In the genomic region with DNA sequence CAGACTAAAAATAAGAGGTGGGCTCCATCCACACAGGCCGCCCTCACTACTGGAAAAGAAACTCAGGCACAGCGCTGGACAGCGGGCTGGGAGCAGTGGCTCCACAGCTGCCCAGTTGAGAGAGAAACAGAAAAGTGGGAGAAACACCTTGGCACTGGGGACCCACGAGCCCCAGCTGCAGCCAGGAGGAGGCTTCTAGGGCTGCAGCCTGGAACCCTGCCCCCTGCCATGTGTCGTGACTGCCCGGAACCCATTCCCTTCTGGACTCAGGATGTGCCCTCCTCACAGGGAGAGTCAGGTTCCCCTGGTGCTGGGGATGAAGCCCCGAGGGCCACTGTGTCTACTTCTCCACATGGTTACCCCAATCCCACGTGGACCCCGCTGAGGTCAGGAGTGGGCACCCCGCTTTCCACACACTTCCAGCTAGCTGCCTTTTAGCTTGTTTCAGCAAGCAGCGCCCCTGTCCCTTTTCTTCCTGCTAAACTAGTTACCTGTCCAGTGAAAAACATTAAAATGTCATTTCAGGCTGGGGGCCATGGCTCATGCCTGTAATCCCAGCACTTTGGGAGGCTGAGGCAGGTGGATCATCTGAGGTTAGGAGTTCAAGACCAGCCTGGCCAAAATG, we compare ENCODE assay signal across 18 cellular contexts.
"Had no signal": no experiment of that assay in that cellular context is flagged by ENCODE, and none has a peak within 500 bp of the region (broad histone marks: within the 10 kb centered on the region; RNA-seq: fewer than 3 reads in every experiment).

No MANE protein-coding gene starts in this region.

- H3K27ac Mint-ChIP-seq: activated CD8-positive, alpha-beta T cell treated with anti-CD3 and anti-CD28 coated beads for 36 hours; dendritic cell treated with granulocyte-macrophage colony-stimulating factor and Interleukin-4, amounts not matched to agents 40 ng/mL and 50 ng/mL, for 4 days; neural progenitor cell; progenitor cell of endocrine pancreas; T-cell; WTC11 had no signal

- H3K27me3 ChIP-seq: breast epithelium, neural progenitor cell had no signal

- H2AFZ ChIP-seq: neural progenitor cell had no signal

- H3K4me1 Mint-ChIP-seq: activated naive CD4-positive, alpha-beta T cell treated with anti-CD3 and anti-CD28 coated beads, Interleukin-2, amount 50 U/mL, for 24 hours; neural progenitor cell; WTC11 had no signal

- H3K4me2 ChIP-seq: neural progenitor cell had no signal

- H3K27ac ChIP-seq: breast epithelium, lower lobe of right lung, neural progenitor cell had no signal

- H3K4me3 ChIP-seq: breast epithelium, lower lobe of right lung, neural progenitor cell had no signal

- H3K9me3 ChIP-seq: breast epithelium, lower lobe of right lung had no signal

- H3K9ac ChIP-seq: neural progenitor cell had no signal

- ATAC-seq: activated CD8-positive, alpha-beta T cell treated with anti-CD3 and anti-CD28 coated beads for 36 hours; activated T-cell treated with anti-CD3 and anti-CD28 coated beads, Interleukin-2, amount 50 U/mL, for 4 hours; lower lobe of right lung; stimulated activated naive CD8-positive, alpha-beta T cell treated with anti-CD3 and anti-CD28 coated beads, Interleukin-15, Interleukin-2, amounts not matched to agents 100 U/mL and 50 U/mL, for 24 hours; T-cell; WTC11 had no signal

- DNase-seq: activated CD4-positive, alpha-beta T cell treated with anti-CD3 and anti-CD28 coated beads for 48 hours; activated CD8-positive, alpha-beta T cell treated with anti-CD3 and anti-CD28 coated beads for 36 hours; activated T-cell treated with anti-CD3 and anti-CD28 coated beads, Interleukin-2, amount 50 U/mL, for 4 hours; effector memory CD4-positive, alpha-beta T cell; lower lobe of right lung; midbrain; stimulated activated CD4-positive, alpha-beta T cell treated with anti-CD3 and anti-CD28 coated beads, Interleukin-12 subunit alpha, Interleukin-12 subunit beta, amount 100 ng/mL, for 4 hours; stimulated activated CD4-positive, alpha-beta T cell treated with anti-CD3 and anti-CD28 coated beads, Interleukin-1b, Interleukin-23, amount 100 ng/mL, for 48 hours; stimulated activated CD8-positive, alpha-beta memory T cell treated with anti-CD3 and anti-CD28 coated beads, Interleukin-4, amount 100 ng/mL, for 48 hours; stimulated activated naive CD8-positive, alpha-beta T cell treated with anti-CD3 and anti-CD28 coated beads, Interleukin-15, Interleukin-2, amounts not matched to agents 100 U/mL and 50 U/mL, for 24 hours; T-cell; trophoblast cell had no signal

- H3K9me3 Mint-ChIP-seq: activated CD8-positive, alpha-beta T cell treated with anti-CD3 and anti-CD28 coated beads for 36 hours; activated naive CD4-positive, alpha-beta T cell treated with anti-CD3 and anti-CD28 coated beads, Interleukin-2, amount 50 U/mL, for 24 hours; activated T-cell treated with anti-CD3 and anti-CD28 coated beads, Interleukin-2, amount 50 U/mL, for 4 hours; dendritic cell treated with granulocyte-macrophage colony-stimulating factor and Interleukin-4, amounts not matched to agents 40 ng/mL and 50 ng/mL, for 4 days; neural progenitor cell; T-cell; WTC11 had no signal

- H3K4me1 ChIP-seq: breast epithelium, lower lobe of right lung, neural progenitor cell had no signal

- H3K27me3 Mint-ChIP-seq: activated CD8-positive, alpha-beta T cell treated with anti-CD3 and anti-CD28 coated beads for 36 hours; activated naive CD4-positive, alpha-beta T cell treated with anti-CD3 and anti-CD28 coated beads, Interleukin-2, amount 50 U/mL, for 24 hours; dendritic cell treated with granulocyte-macrophage colony-stimulating factor and Interleukin-4, amounts not matched to agents 40 ng/mL and 50 ng/mL, for 4 days; progenitor cell of endocrine pancreas; T-cell had no signal

- H3K4me3 Mint-ChIP-seq: activated CD8-positive, alpha-beta T cell treated with anti-CD3 and anti-CD28 coated beads for 36 hours; activated naive CD4-positive, alpha-beta T cell treated with anti-CD3 and anti-CD28 coated beads, Interleukin-2, amount 50 U/mL, for 24 hours; activated T-cell treated with anti-CD3 and anti-CD28 coated beads, Interleukin-2, amount 50 U/mL, for 4 hours; dendritic cell treated with granulocyte-macrophage colony-stimulating factor and Interleukin-4, amounts not matched to agents 40 ng/mL and 50 ng/mL, for 4 days; neural progenitor cell; T-cell; WTC11 had no signal
